In genomic region chr12:121182222-121182896, GRCh38 we compare ENCODE assay signal across 22 cellular contexts.
DNase-seq lines count a peak whose midpoint lies in the region; ATAC-seq and TF ChIP-seq lines count a peak whose summit lies in the region.
"Had no signal": no experiment of that assay in that cellular context is flagged by ENCODE, and none has a peak within 500 bp of the region (broad histone marks: within the 10 kb centered on the region; RNA-seq: fewer than 3 reads in every experiment).

No MANE protein-coding gene starts in this region.

- TF ChIP-seq CTCF in GM12865 (IDR thresholded peaks at IDR 0.05; ENCODE audit: insufficient read depth, low read depth, low read length, missing control alignments), result no peak
- TF ChIP-seq CTCF in HEK293 (tag by site-specific recombination; IDR thresholded peaks at IDR 0.05), result no peak

- H3K4me3 Mint-ChIP-seq in activated T-cell treated with anti-CD3 and anti-CD28 coated beads, Interleukin-2, amount 50 U/mL, for 24 hours, result no peak overlapping the region
- H3K4me3 Mint-ChIP-seq in stimulated activated effector memory CD8-positive, alpha-beta T cell treated with anti-CD3 and anti-CD28 coated beads, Interleukin-12 subunit alpha, Interleukin-12 subunit beta, amount 100 ng/mL, for 72 hours, result no peak overlapping the region
- H3K4me3 Mint-ChIP-seq: IgD-negative memory B cell had no signal

- no peaks in the 10 kb centered on the region for H3K4me1 ChIP-seq in HEK293 (ENCODE audit: control insufficient read depth, insufficient read depth, low read length)
- H3K4me1 ChIP-seq: HAP-1 had no signal

- peaks cover 8% of the 10 kb centered on the region for H3K36me3 Mint-ChIP-seq in activated T-cell treated with anti-CD3 and anti-CD28 coated beads, Interleukin-2, amount 50 U/mL, for 24 hours (ENCODE audit: low read depth)
- H3K36me3 Mint-ChIP-seq in stimulated activated effector memory CD8-positive, alpha-beta T cell treated with anti-CD3 and anti-CD28 coated beads, Interleukin-12 subunit alpha, Interleukin-12 subunit beta, amount 100 ng/mL, for 72 hours, result peaks cover 82% of the 10 kb centered on the region

- no peak overlapping the region for H3K4me3 ChIP-seq in GM12865 (ENCODE audit: low read depth, low read length)
- no peak overlapping the region for H3K4me3 ChIP-seq in HEK293 (ENCODE audit: low read depth, low read length)
- H3K4me3 ChIP-seq: GM23248, HAP-1, MG63 had no signal

- CTCF ChIA-PET in HEK293 (lab: Yijun Ruan, JAX), result interaction anchor here (0.6 kb wide), 1 partner anchor 480 kb away, joined by 4 read pairs; no protein-coding TSS in a partner anchor

- H3K27ac ChIP-seq in HEK293 (ENCODE audit: extremely low read depth, low read depth, low read length), result no peak overlapping the region
- H3K27ac ChIP-seq: C4-2B, GM23248 had no signal

- peaks cover 6% of the 10 kb centered on the region for H3K4me1 Mint-ChIP-seq in activated T-cell treated with anti-CD3 and anti-CD28 coated beads, Interleukin-2, amount 50 U/mL, for 24 hours (ENCODE audit: low read depth)
- no peaks in the 10 kb centered on the region for H3K4me1 Mint-ChIP-seq in stimulated activated effector memory CD8-positive, alpha-beta T cell treated with anti-CD3 and anti-CD28 coated beads, Interleukin-12 subunit alpha, Interleukin-12 subunit beta, amount 100 ng/mL, for 72 hours

- no peaks in the 10 kb centered on the region for H3K36me3 ChIP-seq in HEK293 (ENCODE audit: control insufficient read depth in 2 of 2, insufficient read depth in 1 of 2, low read length in 2 of 2)
- H3K36me3 ChIP-seq: HAP-1 had no signal

- no peaks in the 10 kb centered on the region for H3K27me3 Mint-ChIP-seq in activated T-cell treated with anti-CD3 and anti-CD28 coated beads, Interleukin-2, amount 50 U/mL, for 24 hours
- H3K27me3 Mint-ChIP-seq: IgD-negative memory B cell had no signal

- ATAC-seq in stimulated activated effector memory CD8-positive, alpha-beta T cell treated with anti-CD3 and anti-CD28 coated beads, Interleukin-12 subunit alpha, Interleukin-12 subunit beta, amount 100 ng/mL, for 72 hours, result peak; percentile 98
- no peak for ATAC-seq in GM19328 (IDR thresholded peaks at IDR 0.05; ENCODE audit: unreplicated experiment)
- ATAC-seq: PC-3 had no signal

- no peak for DNase-seq in activated T-cell treated with anti-CD3 and anti-CD28 coated beads, Interleukin-2, amount 50 U/mL, for 24 hours
- no peak for DNase-seq in activated T-cell treated with anti-CD3 and anti-CD28 coated beads, Interleukin-2, amount 50 U/mL, for 1 hour
- DNase-seq in GM12865 (ENCODE audit: low read depth), result peak; percentile 45
- no peak for DNase-seq in stimulated activated effector memory CD8-positive, alpha-beta T cell treated with anti-CD3 and anti-CD28 coated beads, Interleukin-12 subunit alpha, Interleukin-12 subunit beta, amount 100 ng/mL, for 72 hours (ENCODE audit: low spot score in 2 of 2)
- DNase-seq in HK-2 (ENCODE audit: unreplicated experiment), result no peak
- DNase-seq: AML-193, GM23248, Kasumi-1, MG63, NCI-H1048, NCI-H1436 treated with DMSO at 0.1 percent for 48 hours, NCI-H2029, NCI-H345, NCI-H524 treated with DMSO at 0.1 percent for 48 hours, PC-3, RPMI8226, SHP77 treated with DMSO at 0.1 percent for 48 hours had no signal

- H3K27ac Mint-ChIP-seq in activated T-cell treated with anti-CD3 and anti-CD28 coated beads, Interleukin-2, amount 50 U/mL, for 24 hours, result peak overlapping the region; percentile 50
- peak overlapping the region; percentile 37 for H3K27ac Mint-ChIP-seq in stimulated activated effector memory CD8-positive, alpha-beta T cell treated with anti-CD3 and anti-CD28 coated beads, Interleukin-12 subunit alpha, Interleukin-12 subunit beta, amount 100 ng/mL, for 72 hours
- H3K27ac Mint-ChIP-seq: IgD-negative memory B cell had no signal

- H3K9me3 ChIP-seq in HEK293 (ENCODE audit: control insufficient read depth, insufficient read depth, low read depth, low read length), result no peaks in the 10 kb centered on the region
- H3K9me3 ChIP-seq: HAP-1, MG63 had no signal

- POLR2A ChIA-PET in HEK293 (lab: Yijun Ruan, JAX), result no interaction called here

- no peaks in the 10 kb centered on the region for H3K9me3 Mint-ChIP-seq in activated T-cell treated with anti-CD3 and anti-CD28 coated beads, Interleukin-2, amount 50 U/mL, for 24 hours
- H3K9me3 Mint-ChIP-seq in stimulated activated effector memory CD8-positive, alpha-beta T cell treated with anti-CD3 and anti-CD28 coated beads, Interleukin-12 subunit alpha, Interleukin-12 subunit beta, amount 100 ng/mL, for 72 hours, result no peaks in the 10 kb centered on the region
- H3K9me3 Mint-ChIP-seq: IgD-negative memory B cell had no signal

TF ChIP-seq in HEK293, 187 proteins besides CTCF, POLR2A, EP300 and RAD21:
- TF ChIP-seq, protein P1, sequence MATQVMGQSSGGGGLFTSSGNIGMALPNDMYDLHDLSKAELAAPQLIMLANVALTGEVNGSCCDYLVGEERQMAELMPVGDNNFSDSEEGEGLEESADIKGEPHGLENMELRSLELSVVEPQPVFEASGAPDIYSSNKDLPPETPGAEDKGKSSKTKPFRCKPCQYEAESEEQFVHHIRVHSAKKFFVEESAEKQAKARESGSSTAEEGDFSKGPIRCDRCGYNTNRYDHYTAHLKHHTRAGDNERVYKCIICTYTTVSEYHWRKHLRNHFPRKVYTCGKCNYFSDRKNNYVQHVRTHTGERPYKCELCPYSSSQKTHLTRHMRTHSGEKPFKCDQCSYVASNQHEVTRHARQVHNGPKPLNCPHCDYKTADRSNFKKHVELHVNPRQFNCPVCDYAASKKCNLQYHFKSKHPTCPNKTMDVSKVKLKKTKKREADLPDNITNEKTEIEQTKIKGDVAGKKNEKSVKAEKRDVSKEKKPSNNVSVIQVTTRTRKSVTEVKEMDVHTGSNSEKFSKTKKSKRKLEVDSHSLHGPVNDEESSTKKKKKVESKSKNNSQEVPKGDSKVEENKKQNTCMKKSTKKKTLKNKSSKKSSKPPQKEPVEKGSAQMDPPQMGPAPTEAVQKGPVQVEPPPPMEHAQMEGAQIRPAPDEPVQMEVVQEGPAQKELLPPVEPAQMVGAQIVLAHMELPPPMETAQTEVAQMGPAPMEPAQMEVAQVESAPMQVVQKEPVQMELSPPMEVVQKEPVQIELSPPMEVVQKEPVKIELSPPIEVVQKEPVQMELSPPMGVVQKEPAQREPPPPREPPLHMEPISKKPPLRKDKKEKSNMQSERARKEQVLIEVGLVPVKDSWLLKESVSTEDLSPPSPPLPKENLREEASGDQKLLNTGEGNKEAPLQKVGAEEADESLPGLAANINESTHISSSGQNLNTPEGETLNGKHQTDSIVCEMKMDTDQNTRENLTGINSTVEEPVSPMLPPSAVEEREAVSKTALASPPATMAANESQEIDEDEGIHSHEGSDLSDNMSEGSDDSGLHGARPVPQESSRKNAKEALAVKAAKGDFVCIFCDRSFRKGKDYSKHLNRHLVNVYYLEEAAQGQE (tag by site-specific recombination; IDR thresholded peaks at IDR 0.05), result no peak
- 0 out of 2 replicates have a peak, but pooled peaks have one; percentile 9 for TF ChIP-seq ZNF133 (tag by site-specific recombination; IDR thresholded peaks at IDR 0.05)
